Comparison of ENCODE assay signal across 8 cellular contexts in genomic region chr7:65007036-65007435, GRCh38. TPM values are rescaled to one million over a fixed set of nuclear protein-coding genes. Genes with fewer than 3 reads are reported as not detected.
DNase-seq lines count a peak whose midpoint lies in the region; ATAC-seq and TF ChIP-seq lines count a peak whose summit lies in the region.
"Not testable (repeated sequence)": the region's sequence is repeated elsewhere in the genome, so short reads cannot be mapped to it uniquely, and the experiment has no call there.

No MANE protein-coding gene starts in this region.

- H3K4me2 ChIP-seq in PC-9: peak overlapping the region; percentile 94
- not testable (repeated sequence) for H3K4me2 ChIP-seq in neuronal stem cell (ENCODE audit: insufficient read depth, low read length, poor library complexity, severe bottlenecking)

- H3K79me2 ChIP-seq in PC-9 (ENCODE audit: low read depth): peaks cover 39% of the 10 kb centered on the region

- not testable (repeated sequence) for H3K27me3 Mint-ChIP-seq in Caco-2 (ENCODE audit: insufficient read depth, unreplicated experiment); IgD-negative memory B cell; activated CD8-positive, alpha-beta T cell treated with anti-CD3 and anti-CD28 coated beads for 36 hours; immature natural killer cell (ENCODE audit: low read depth in 3 of 3)

- H3K4me1 Mint-ChIP-seq in Caco-2 (ENCODE audit: low read depth, unreplicated experiment) (peaks cover 14% of the 10 kb centered on the region), IgD-negative memory B cell (peaks cover 27 to 30% (median 28%) of the 10 kb centered on the region in 3 donors), immature natural killer cell (peaks cover 47 to 53% of the 10 kb centered on the region in 2 donors)
- peaks cover 30% of the 10 kb centered on the region for H3K4me1 Mint-ChIP-seq in activated CD8-positive, alpha-beta T cell treated with anti-CD3 and anti-CD28 coated beads for 36 hours (ENCODE audit: low read depth)

- H3K9me3 Mint-ChIP-seq in Caco-2 (ENCODE audit: unreplicated experiment): peaks cover 10% of the 10 kb centered on the region
- peaks cover 0 to 11% (median 9%) of the 10 kb centered on the region in 3 donors for H3K9me3 Mint-ChIP-seq in IgD-negative memory B cell
- peaks cover 10% of the 10 kb centered on the region for H3K9me3 Mint-ChIP-seq in activated CD8-positive, alpha-beta T cell treated with anti-CD3 and anti-CD28 coated beads for 36 hours
- not testable (repeated sequence) for H3K9me3 Mint-ChIP-seq in immature natural killer cell

- not testable (repeated sequence) for H2BK12ac ChIP-seq in neuronal stem cell (ENCODE audit: low read length)

- peak; percentile 15 for ATAC-seq in activated CD8-positive, alpha-beta T cell treated with anti-CD3 and anti-CD28 coated beads for 36 hours
- not testable (repeated sequence) for ATAC-seq in thoracic aorta (ENCODE audit: insufficient number of reproducible peaks, low FRiP score, low read depth)

- not testable (repeated sequence) for H2BK120ac ChIP-seq in neuronal stem cell (ENCODE audit: low read depth, low read length)

- not testable (repeated sequence) for H3K4me1 ChIP-seq in Caco-2; PC-9 (replicated peaks; ENCODE audit: insufficient read depth); neuronal stem cell (ENCODE audit: control insufficient read depth in 2 of 2, insufficient read depth in 1 of 2, low read depth in 1 of 2, low read length in 2 of 2)
- peaks cover 12 to 30% of the 10 kb centered on the region in 2 donors for H3K4me1 ChIP-seq in thoracic aorta (ENCODE audit: control insufficient read depth in 1 of 2, low read depth in 2 of 2)

- H3K27me3 ChIP-seq in Caco-2 (replicated peaks; ENCODE audit: control insufficient read depth, insufficient read depth, low read length); PC-9 (ENCODE audit: insufficient read depth, low read depth); neuronal stem cell (ENCODE audit: control insufficient read depth in 3 of 3, insufficient read depth in 3 of 3, low read depth in 1 of 3, low read length in 3 of 3); thoracic aorta (replicated peaks; ENCODE audit: insufficient read depth): not testable (repeated sequence)

- H3F3A ChIP-seq in PC-9 (ENCODE audit: insufficient read depth, low read depth): not testable (repeated sequence)

- H2AK5ac ChIP-seq in neuronal stem cell (ENCODE audit: low read depth, low read length): not testable (repeated sequence)

- peaks cover 44% of the 10 kb centered on the region for H3K36me3 Mint-ChIP-seq in Caco-2 (ENCODE audit: insufficient read depth, unreplicated experiment)
- H3K36me3 Mint-ChIP-seq in IgD-negative memory B cell: peaks cover 14% of the 10 kb centered on the region
- peaks cover 34% of the 10 kb centered on the region for H3K36me3 Mint-ChIP-seq in activated CD8-positive, alpha-beta T cell treated with anti-CD3 and anti-CD28 coated beads for 36 hours (ENCODE audit: low read depth)
- peaks cover 0 to 11% (median 4%) of the 10 kb centered on the region in 3 donors for H3K36me3 Mint-ChIP-seq in immature natural killer cell

- intact Hi-C loops in Caco-2 (cut with micrococcal nuclease; ENCODE audit: unreplicated experiment); PC-9 (cut with micrococcal nuclease; ENCODE audit: unreplicated experiment); activated CD8-positive, alpha-beta T cell treated with anti-CD3 and anti-CD28 coated beads for 36 hours (cut with micrococcal nuclease): not testable (repeated sequence)

- H3K4me3 Mint-ChIP-seq in Caco-2 (ENCODE audit: unreplicated experiment) (peak overlapping the region; percentile 93), IgD-negative memory B cell (peak overlapping the region; percentile 96 to 99 (median 98)), immature natural killer cell (peak overlapping the region; percentile 95 to 97 (median 95))
- H3K4me3 Mint-ChIP-seq in activated CD8-positive, alpha-beta T cell treated with anti-CD3 and anti-CD28 coated beads for 36 hours: peak overlapping the region; percentile 92

- not testable (repeated sequence) for H3K14ac ChIP-seq in neuronal stem cell (ENCODE audit: low read length)

- H3K9me2 ChIP-seq in PC-9 (ENCODE audit: insufficient read depth): not testable (repeated sequence)

- H4K8ac ChIP-seq in neuronal stem cell (ENCODE audit: low read depth, low read length): not testable (repeated sequence)

- not testable (repeated sequence) for H4K91ac ChIP-seq in neuronal stem cell (ENCODE audit: low read depth, low read length, poor library complexity)

- BruUV-seq in Caco-2 (replicated peaks; lab: Mats Ljungman, UMichigan); PC-9 (replicated peaks; lab: Mats Ljungman, UMichigan): not testable (repeated sequence)

- not testable (repeated sequence) for H3K4ac ChIP-seq in neuronal stem cell (ENCODE audit: low read length)

- not testable (repeated sequence) for H3K23ac ChIP-seq in neuronal stem cell (ENCODE audit: low read depth, low read length, poor library complexity)

- H3K18ac ChIP-seq in neuronal stem cell (ENCODE audit: low read length): not testable (repeated sequence)

- not testable (repeated sequence) for DNase-seq in Caco-2; PC-9; neuronal stem cell (ENCODE audit: low spot score); thoracic aorta (ENCODE audit: low spot score)
- DNase-seq in activated CD8-positive, alpha-beta T cell treated with anti-CD3 and anti-CD28 coated beads for 36 hours: peak; percentile 7
- DNase-seq in immature natural killer cell: peak in 2 of 3 donors; percentile 24 to 30

- H3K9me3 ChIP-seq in Caco-2 (peaks cover 23% of the 10 kb centered on the region), PC-9 (ENCODE audit: insufficient read depth, low read depth) (peaks cover 19% of the 10 kb centered on the region; the same call in 1 of the 2 replicates), neuronal stem cell (replicated peaks in 1 of 2; ENCODE audit: control insufficient read depth in 2 of 2, insufficient read depth in 1 of 2, low read depth in 1 of 2, low read length in 2 of 2) (peaks cover 2 to 31% of the 10 kb centered on the region in 2 donors)
- not testable (repeated sequence) for H3K9me3 ChIP-seq in thoracic aorta

- peak overlapping the region; percentile 95 for H3K27ac Mint-ChIP-seq in Caco-2 (ENCODE audit: unreplicated experiment)
- H3K27ac Mint-ChIP-seq in IgD-negative memory B cell: peak overlapping the region; percentile 73 to 95 (median 88)
- peak overlapping the region; percentile 90 for H3K27ac Mint-ChIP-seq in activated CD8-positive, alpha-beta T cell treated with anti-CD3 and anti-CD28 coated beads for 36 hours
- H3K27ac Mint-ChIP-seq in immature natural killer cell: peak overlapping the region; percentile 93 to 97 (median 96)

- not testable (repeated sequence) for H2BK15ac ChIP-seq in neuronal stem cell (ENCODE audit: low read length)

- H3K9ac ChIP-seq in neuronal stem cell (ENCODE audit: low read depth, low read length, poor library complexity): not testable (repeated sequence)

- H3K27ac ChIP-seq in PC-9; neuronal stem cell (replicated peaks; ENCODE audit: low read length): not testable (repeated sequence)
- H3K27ac ChIP-seq in cingulate gyrus (ENCODE audit: low read depth, low read length) (peak overlapping the region; percentile 14), thoracic aorta (peak overlapping the region; percentile 84 to 85)

- not testable (repeated sequence) for H3K79me1 ChIP-seq in neuronal stem cell (ENCODE audit: low read depth, low read length)

- CTCF ChIA-PET in Caco-2 (lab: Charles Lee): interaction anchor here (1.0 to 1.3 kb wide), 2 partner anchors 31 to 119 kb away, joined by 3 to 7 read pairs; no protein-coding TSS in a partner anchor
- CTCF ChIA-PET in PC-9 (lab: Charles Lee): not testable (repeated sequence)
- CTCF ChIA-PET in activated CD8-positive, alpha-beta T cell treated with anti-CD3 and anti-CD28 coated beads for 36 hours (lab: Charles Lee): interaction anchor here (1.3 to 2.3 kb wide), 2 partner anchors 32 to 56 kb away, joined by 4 to 9 read pairs; no protein-coding TSS in a partner anchor

- H2BK5ac ChIP-seq in neuronal stem cell (ENCODE audit: low read length): not testable (repeated sequence)

- H4K20me1 ChIP-seq in PC-9 (ENCODE audit: insufficient read depth): not testable (repeated sequence)

- TF ChIP-seq CTCF in Caco-2 (IDR thresholded peaks at IDR 0.05; ENCODE audit: insufficient read depth in 1 of 2, low read depth in 1 of 2, low read length in 1 of 2, severe bottlenecking in 1 of 2, unreplicated experiment in 1 of 2); PC-9 (conservative IDR thresholded peaks at IDR 0.05); activated CD8-positive, alpha-beta T cell treated with anti-CD3 and anti-CD28 coated beads for 36 hours (IDR thresholded peaks at IDR 0.05); thoracic aorta (IDR thresholded peaks at IDR 0.05): not testable (repeated sequence)

- POLR2A ChIA-PET in Caco-2 (lab: Charles Lee) (interaction anchor here (0.5 to 1.8 kb wide), 5 partner anchors 19 to 366 kb away, joined by 3 to 13 read pairs (median 9); partner anchors contain the start of gene ZNF92), PC-9 (lab: Charles Lee; ENCODE audit: unreplicated experiment) (interaction anchor here (0.5 to 1.2 kb wide), 2 partner anchors 31 to 84 kb away, joined by 4 to 9 read pairs; no protein-coding TSS in a partner anchor)
- POLR2A ChIA-PET in activated CD8-positive, alpha-beta T cell treated with anti-CD3 and anti-CD28 coated beads for 36 hours (lab: Charles Lee): interaction anchor here (1.3 kb wide), 1 partner anchor 104 kb away, joined by 8 read pairs; the partner anchor contains the start of gene ZNF273

- not testable (repeated sequence) for H3K36me3 ChIP-seq in Caco-2 (ENCODE audit: control insufficient read depth, insufficient read depth, low read length); thoracic aorta
- peaks cover 29% of the 10 kb centered on the region for H3K36me3 ChIP-seq in PC-9 (ENCODE audit: low read depth)
- peaks cover 2 to 31% of the 10 kb centered on the region in 2 donors for H3K36me3 ChIP-seq in neuronal stem cell (replicated peaks in 1 of 2; ENCODE audit: control insufficient read depth in 2 of 2, insufficient read depth in 2 of 2, low read length in 2 of 2)

- H2AFZ ChIP-seq in PC-9 (peak overlapping the region; percentile 85), neuronal stem cell (ENCODE audit: low read length) (peak overlapping the region; percentile 90)

- WGBS in neuronal stem cell (ENCODE audit: extremely low coverage in 2 of 2, insufficient read length in 2 of 2, insufficient replicate concordance in 1 of 2), 2 donors: no CpG with 5 or more reads among the region's 4 CpGs

- not testable (repeated sequence) for H3K4me3 ChIP-seq in Caco-2 (ENCODE audit: low read depth, low read length); neuronal stem cell (ENCODE audit: low read length in 2 of 2)
- H3K4me3 ChIP-seq in PC-9 (peak overlapping the region; percentile 77; the same call in 1 of the 2 replicates), thoracic aorta (peak overlapping the region; percentile 93)

RNA-seq across cellular contexts. Expression of gene ERV3-1, which starts 0.5 kb away (rescaled TPM):
- total RNA-seq in Caco-2 (2022): 10.9 and 13.5 TPM in 2 replicates
- 13.9 TPM for polyA plus RNA-seq in IgD-negative memory B cell
- 14.0 and 22.5 TPM in 2 replicates for total RNA-seq in PC-9 (2021)
- 10 to 100 TPM in 1 of 2 experiments, 1 to 10 TPM in 1; 9.9 to 10.7 TPM for total RNA-seq in activated CD8-positive, alpha-beta T cell treated with anti-CD3 and anti-CD28 coated beads for 36 hours
- 10 to 100 TPM in 1 of 3 donors, 1 to 10 TPM in 2; 6.2 to 16.3 (median 7.3) TPM for polyA plus RNA-seq in immature natural killer cell
- 18.6 TPM for polyA plus RNA-seq in neuronal stem cell (2013, experiment 1 of 2)
- 19.3 TPM for polyA plus RNA-seq in neuronal stem cell (2013, experiment 2 of 2)
- total RNA-seq in thoracic aorta: 10 to 100 TPM; 21.8 to 28.6 TPM

RNA-seq across cellular contexts. Expression of gene ZNF117, which starts 16.2 kb away (rescaled TPM):
- total RNA-seq in Caco-2 (2022) (5.8 and 7.2 TPM in 2 replicates), PC-9 (2021) (7.3 and 12.6 TPM in 2 replicates), thoracic aorta (10 to 100 TPM in 1 of 2 donors, 1 to 10 TPM in 1; 9.2 to 16.9 TPM)
- polyA plus RNA-seq in IgD-negative memory B cell (2.4 TPM), immature natural killer cell (under 1 TPM; 0.27 to 0.81 (median 0.70) TPM)
- total RNA-seq in activated CD8-positive, alpha-beta T cell treated with anti-CD3 and anti-CD28 coated beads for 36 hours: 1 to 10 TPM; 4.2 to 5.8 TPM
- 20.4 TPM for polyA plus RNA-seq in neuronal stem cell (2013, experiment 1 of 2)
- 21.0 TPM for polyA plus RNA-seq in neuronal stem cell (2013, experiment 2 of 2)
